In genomic region chr6:69146385-69146784, GRCh38 we compare ENCODE assay signal across 23 cellular contexts.
"Had no signal": no experiment of that assay in that cellular context is flagged by ENCODE, and none has a peak within 500 bp of the region (broad histone marks: within the 10 kb centered on the region; RNA-seq: fewer than 3 reads in every experiment).

No MANE protein-coding gene starts in this region.

- H3K36me3 ChIP-seq: neural progenitor cell, ovary, right lobe of liver, sigmoid colon, stomach, thoracic aorta, thyroid gland, tibial nerve, upper lobe of left lung, vagina had no signal

- H3K4me1 ChIP-seq: neural progenitor cell, parathyroid adenoma, psoas muscle, right lobe of liver, sigmoid colon, stomach, thyroid gland, tibial nerve, upper lobe of left lung, vagina had no signal

- H3K27me3 ChIP-seq: neural progenitor cell, ovary, right lobe of liver, sigmoid colon, stomach, thyroid gland, tibial nerve, upper lobe of left lung, vagina had no signal

- DNase-seq: occipital lobe; ovary; psoas muscle; right lobe of liver; sigmoid colon; small intestine; stimulated activated CD4-positive, alpha-beta T cell treated with anti-CD3 and anti-CD28 coated beads, Interleukin-15, amount 100 ng/mL, for 24 hours; stimulated activated CD4-positive, alpha-beta T cell treated with anti-CD3 and anti-CD28 coated beads, Interleukin-2, amount 100 ng/mL, for 24 hours; stimulated activated CD4-positive, alpha-beta T cell treated with anti-CD3 and anti-CD28 coated beads, Interleukin-2, amount 100 ng/mL, for 48 hours; stimulated activated CD4-positive, alpha-beta T cell treated with anti-CD3 and anti-CD28 coated beads, Interleukin-4, amount 100 ng/mL, for 24 hours; stimulated activated naive B cell treated with anti-CD40 and anti-IgM and Interleukin-4, amounts not matched to agents 10 μg/mL and 1 μg/mL and 100 μg/mL, for 72 hours; stimulated activated naive CD4-positive, alpha-beta T cell treated with Interleukin-2 at 50 U/mL for 16 hours; stomach; thyroid gland; trophoblast cell had no signal

- FAIRE-seq: small intestine, urothelium cell line had no signal

- H3K4me2 ChIP-seq: neural progenitor cell had no signal

- H3K27ac ChIP-seq: neural progenitor cell, ovary, parathyroid adenoma, psoas muscle, right lobe of liver, sigmoid colon, stomach, thoracic aorta, thyroid gland, tibial nerve, upper lobe of left lung, vagina had no signal

- H3K9me3 ChIP-seq: ovary, psoas muscle, right lobe of liver, thyroid gland, vagina had no signal

- H2AFZ ChIP-seq: neural progenitor cell, parathyroid adenoma had no signal

- H3K79me2 ChIP-seq: parathyroid adenoma had no signal

- H3K9ac ChIP-seq: neural progenitor cell, parathyroid adenoma had no signal

- ATAC-seq: psoas muscle; stimulated activated effector memory CD8-positive, alpha-beta T cell treated with anti-CD3 and anti-CD28 coated beads, Interleukin-12 subunit alpha, Interleukin-12 subunit beta, amount 100 ng/mL, for 72 hours; stimulated activated naive B cell treated with anti-CD40 and anti-IgM and Interleukin-4, amounts not matched to agents 10 μg/mL and 1 μg/mL and 100 μg/mL, for 72 hours had no signal

- H3K4me3 ChIP-seq: neural progenitor cell, ovary, psoas muscle, right lobe of liver, sigmoid colon, stomach, thoracic aorta, thyroid gland, tibial nerve, upper lobe of left lung, vagina had no signal
